In the genomic region with DNA sequence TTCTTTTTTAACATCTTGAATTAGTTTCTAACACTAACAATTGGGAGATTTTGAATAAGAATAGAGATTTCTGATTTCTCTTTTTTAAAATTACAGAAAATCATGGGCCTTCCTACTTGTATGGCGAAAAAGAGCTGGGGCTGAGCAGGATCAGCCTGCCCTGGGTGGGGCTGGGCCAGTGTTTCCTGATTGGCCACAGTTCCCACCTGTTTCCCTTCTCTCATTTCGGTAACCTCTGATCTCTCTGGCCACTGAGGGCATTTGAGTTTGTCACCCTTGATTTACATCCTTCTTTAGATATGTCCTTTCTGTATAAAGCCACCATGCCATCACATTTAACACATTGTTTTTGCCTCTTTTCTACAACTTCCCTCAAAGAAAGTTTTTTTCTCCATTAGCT, we compare ENCODE assay signal across 1 cellular context.
TF ChIP-seq lines count a peak whose summit lies in the region.

No MANE protein-coding gene starts in this region.

TF ChIP-seq in IMR-90, 13 proteins besides CTCF, POLR2A, EP300 and RAD21 (continued from another document):
- TF ChIP-seq ELK1 (IDR thresholded peaks at IDR 0.05; ENCODE audit: borderline replicate concordance, low read depth, low read length) (no peak), BHLHE40 (IDR thresholded peaks at IDR 0.05; ENCODE audit: low read depth, low read length) (no peak), MAFK (IDR thresholded peaks at IDR 0.05; ENCODE audit: low read depth, low read length) (no peak)
